In genomic region chr2:66435549-66435875, GRCh38 we compare ENCODE assay signal across 8 cellular contexts. TPM values are rescaled to one million over a fixed set of nuclear protein-coding genes. Genes with fewer than 3 reads are reported as not detected.
DNase-seq lines count a peak whose midpoint lies in the region; ATAC-seq and TF ChIP-seq lines count a peak whose summit lies in the region.

No MANE protein-coding gene starts in this region.

- peak overlapping the region; percentile 97 to 100 (median 99) for H3K27ac Mint-ChIP-seq in brain

- WGBS in upper lobe of left lung, 2 donors, result 7% methylated on average over 15 of the region's 15 CpGs

- H3K4me3 Mint-ChIP-seq in activated T-cell treated with anti-CD3 and anti-CD28 coated beads, Interleukin-2, amount 50 U/mL, for 4 hours, result peak overlapping the region; percentile 53
- peak overlapping the region; percentile 97 to 98 (median 98) for H3K4me3 Mint-ChIP-seq in brain

- no peak for TF ChIP-seq POLR2A in upper lobe of left lung (IDR thresholded peaks at IDR 0.05)

- H3K27ac ChIP-seq in lower lobe of right lung (peak overlapping the region; percentile 91), upper lobe of left lung (peak overlapping the region; percentile 74 to 97 (median 94))

- no peaks in the 10 kb centered on the region for H3K36me3 Mint-ChIP-seq in activated T-cell treated with anti-CD3 and anti-CD28 coated beads, Interleukin-2, amount 50 U/mL, for 4 hours (ENCODE audit: insufficient read depth)
- peaks cover 13% of the 10 kb centered on the region for H3K36me3 Mint-ChIP-seq in brain

- H3K9me3 Mint-ChIP-seq in activated T-cell treated with anti-CD3 and anti-CD28 coated beads, Interleukin-2, amount 50 U/mL, for 4 hours, result no peaks in the 10 kb centered on the region
- peaks cover 0 to 12% (median 0%) of the 10 kb centered on the region in 5 experiments for H3K9me3 Mint-ChIP-seq in brain

- ATAC-seq in activated T-cell treated with anti-CD3 and anti-CD28 coated beads, Interleukin-2, amount 50 U/mL, for 4 hours, result no peak
- ATAC-seq in lower lobe of right lung (no peak), upper lobe of left lung (ENCODE audit: low FRiP score in 2 of 2) (no peak)

- H3K36me3 ChIP-seq in lower lobe of right lung (peaks cover 6% of the 10 kb centered on the region), upper lobe of left lung (peaks cover 0 to 17% (median 5%) of the 10 kb centered on the region in 4 donors)

- intact Hi-C loops in lower lobe of right lung (cut with DNase I), result no loop called here

- H3K4me1 ChIP-seq in lower lobe of right lung, result peaks cover 17% of the 10 kb centered on the region
- peaks cover 11 to 36% (median 15%) of the 10 kb centered on the region in 4 donors for H3K4me1 ChIP-seq in upper lobe of left lung

- peak overlapping the region; percentile 71 for H3K4me3 ChIP-seq in lower lobe of right lung
- H3K4me3 ChIP-seq in upper lobe of left lung, result peak overlapping the region; percentile 57 to 76 (median 61)

- DNase-seq in activated T-cell treated with anti-CD3 and anti-CD28 coated beads, Interleukin-2, amount 50 U/mL, for 4 hours, result no peak
- DNase-seq in activated T-cell treated with anti-CD3 and anti-CD28 coated beads, Interleukin-2, amount 50 U/mL, for 48 hours, result no peak
- DNase-seq in lower lobe of right lung (no peak), upper lobe of left lung (no peak), NCI-H2029 (lab: John Stamatoyannopoulos, UW) (no peak), CD1c-positive myeloid dendritic cell (ENCODE audit: extremely low spot score) (no peak)
- no peak for DNase-seq in stimulated activated naive CD4-positive, alpha-beta T cell (lab: John Stamatoyannopoulos, UW)

- no peak for TF ChIP-seq CTCF in brain (conservative IDR thresholded peaks at IDR 0.05)
- no peak for TF ChIP-seq CTCF in lower lobe of right lung (IDR thresholded peaks at IDR 0.05)
- no peak for TF ChIP-seq CTCF in upper lobe of left lung (IDR thresholded peaks at IDR 0.05)

- H3K9me3 ChIP-seq in lower lobe of right lung, result no peaks in the 10 kb centered on the region
- H3K9me3 ChIP-seq in upper lobe of left lung, result no peaks in the 10 kb centered on the region

- no peak for TF ChIP-seq EP300 in upper lobe of left lung (IDR thresholded peaks at IDR 0.05)

- H3K27me3 Mint-ChIP-seq in activated T-cell treated with anti-CD3 and anti-CD28 coated beads, Interleukin-2, amount 50 U/mL, for 4 hours (ENCODE audit: low read depth), result peaks cover 79% of the 10 kb centered on the region
- peaks cover 40% of the 10 kb centered on the region for H3K27me3 Mint-ChIP-seq in brain

- H3K27me3 ChIP-seq in lower lobe of right lung (ENCODE audit: low read depth) (peaks cover 40% of the 10 kb centered on the region), upper lobe of left lung (peaks cover 0 to 15% (median 6%) of the 10 kb centered on the region in 4 donors)

- peaks cover 40% of the 10 kb centered on the region for H3K4me1 Mint-ChIP-seq in activated T-cell treated with anti-CD3 and anti-CD28 coated beads, Interleukin-2, amount 50 U/mL, for 4 hours (ENCODE audit: low read depth)
- H3K4me1 Mint-ChIP-seq in brain, result peaks cover 27% of the 10 kb centered on the region

RNA-seq across cellular contexts. Expression of gene MEIS1, which starts 0.6 kb away (rescaled TPM):
- under 1 TPM; 0.46 to 0.53 (median 0.46) TPM for total RNA-seq in activated T-cell treated with anti-CD3 and anti-CD28 coated beads, Interleukin-2, amount 50 U/mL, for 4 hours
- polyA plus RNA-seq in brain (ENCODE audit: insufficient read depth, low read depth, low replicate concordance), result 3.5 TPM
- total RNA-seq in lower lobe of right lung (54.7 TPM), upper lobe of left lung (10 to 100 TPM; 23.1 to 43.9 (median 30.0) TPM)

Comparison
In these comparisons a context has a peak if more than half of its experiments do, and no peak if none do; other contexts are left out.
1. RNA of gene MEIS1, which starts 0.6 kb away (total RNA-seq): 54.7 TPM in lower lobe of right lung (single experiment) and 23.1 to 43.9 TPM in upper lobe of left lung; 0.46 to 0.53 TPM in activated T-cell treated with anti-CD3 and anti-CD28 coated beads, Interleukin-2, amount 50 U/mL, for 4 hours; every median in the first group is over 10 times any median in the second.